ENCODE assay signal across 15 cellular contexts in the genomic region with DNA sequence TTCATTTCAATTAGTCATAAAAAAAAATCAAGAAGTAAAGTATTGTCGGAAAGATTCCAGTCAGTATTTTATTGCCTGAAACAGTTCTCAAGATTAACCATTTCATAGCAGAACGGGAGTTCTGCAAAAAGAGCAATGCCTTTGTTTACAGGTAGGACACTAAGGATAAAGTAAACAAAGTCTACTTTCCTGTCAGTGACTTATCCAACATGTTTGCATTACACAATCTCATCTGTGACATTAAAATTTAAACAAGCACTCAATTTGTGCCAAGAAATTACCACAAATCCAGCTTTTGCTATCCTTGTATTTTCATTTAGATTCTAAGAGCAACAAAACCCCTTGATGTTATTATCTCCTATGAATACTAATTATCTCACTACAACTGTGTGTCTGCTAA.
DNase-seq lines count a peak whose midpoint lies in the region; ATAC-seq and TF ChIP-seq lines count a peak whose summit lies in the region.
"Had no signal": no experiment of that assay in that cellular context is flagged by ENCODE, and none has a peak within 500 bp of the region (broad histone marks: within the 10 kb centered on the region; RNA-seq: fewer than 3 reads in every experiment).

No MANE protein-coding gene starts in this region.

- H3K9me3 ChIP-seq in hepatocyte (ENCODE audit: low read depth) = no peaks in the 10 kb centered on the region

- H3K4me1 Mint-ChIP-seq in HFFc6 (ENCODE audit: low read depth) = peaks cover 19% of the 10 kb centered on the region
- peaks cover 30% of the 10 kb centered on the region for H3K4me1 Mint-ChIP-seq in nephron
- H3K4me1 Mint-ChIP-seq: CD14-positive monocyte; CD4-positive, alpha-beta memory T cell; H9 had no signal

- H3K79me2 ChIP-seq in hepatocyte = no peaks in the 10 kb centered on the region

- H3K4me3 ChIP-seq in hepatocyte = no peak overlapping the region
- H3K4me3 ChIP-seq: BLaER1 had no signal

- H3K27ac Mint-ChIP-seq in HFFc6 (peak overlapping the region; percentile 9; the same call in 1 of the 2 replicates), nephron (peak overlapping the region; percentile 27 to 65 (median 40))
- H3K27ac Mint-ChIP-seq: CD14-positive monocyte; CD4-positive, alpha-beta memory T cell; H9 had no signal

- H3K4me1 ChIP-seq in hepatocyte (ENCODE audit: insufficient read depth) = peaks cover 13% of the 10 kb centered on the region
- H3K4me1 ChIP-seq: BLaER1 had no signal

- no peak overlapping the region for H2AFZ ChIP-seq in hepatocyte

- no peak overlapping the region for H3K27ac ChIP-seq in hepatocyte
- H3K27ac ChIP-seq: BLaER1 had no signal

- no peaks in the 10 kb centered on the region for H3K9me2 ChIP-seq in hepatocyte (replicated peaks; ENCODE audit: insufficient read depth)

- DNase-seq in HFFc6 (no peak), M059J (ENCODE audit: low read depth) (peak; percentile 44), hepatocyte (ENCODE audit: low spot score) (no peak), NCI-H1930 (lab: John Stamatoyannopoulos, UW) (no peak), NCI-H524 (lab: John Stamatoyannopoulos, UW) (no peak), putamen (ENCODE audit: low spot score) (no peak)
- DNase-seq: 8988T; CD4-positive, alpha-beta memory T cell; DMS79 treated with DMSO at 0.1 percent for 48 hours; GF-D8; H9 had no signal

- no peak for ATAC-seq in GM18505 (IDR thresholded peaks at IDR 0.05; ENCODE audit: unreplicated experiment)

- no peak for TF ChIP-seq CTCF in HFFc6 (IDR thresholded peaks at IDR 0.05)
- TF ChIP-seq CTCF in hepatocyte (IDR thresholded peaks at IDR 0.05; ENCODE audit: poor library complexity) = no peak
- no peak for TF ChIP-seq CTCF in nephron (IDR thresholded peaks at IDR 0.05; ENCODE audit: unreplicated experiment in 3 of 3)

- H3K36me3 Mint-ChIP-seq in HFFc6 (ENCODE audit: low read depth) (peaks cover 12% of the 10 kb centered on the region), nephron (ENCODE audit: low read depth) (no peaks in the 10 kb centered on the region)
- H3K36me3 Mint-ChIP-seq: CD14-positive monocyte; CD4-positive, alpha-beta memory T cell had no signal

- H4K20me1 ChIP-seq in hepatocyte (ENCODE audit: insufficient read depth, poor library complexity, severe bottlenecking) = no peaks in the 10 kb centered on the region
- H4K20me1 ChIP-seq: BLaER1 had no signal

- H3K4me3 Mint-ChIP-seq in HFFc6 (peak overlapping the region; percentile 38), nephron (no peak overlapping the region)
- H3K4me3 Mint-ChIP-seq: CD14-positive monocyte; CD4-positive, alpha-beta memory T cell; H9 had no signal

- TF ChIP-seq POLR2A in GM18505 (IDR thresholded peaks at IDR 0.05; ENCODE audit: borderline replicate concordance, extremely low read depth, insufficient read depth, insufficient read length) = no peak

- H3K36me3 ChIP-seq in hepatocyte (replicated peaks; ENCODE audit: insufficient read depth, low read depth) = no peaks in the 10 kb centered on the region
- H3K36me3 ChIP-seq: BLaER1 had no signal

- WGBS in hepatocyte (ENCODE audit: low lambda C conversion rate, missing lambda C conversion rate) = 8% methylated on average over 2 of the region's 2 CpGs

- peak overlapping the region; percentile 31 for H3K4me2 ChIP-seq in hepatocyte
- H3K4me2 ChIP-seq: BLaER1 had no signal

- H3K9me3 Mint-ChIP-seq in HFFc6 = peaks cover 12% of the 10 kb centered on the region
- H3K9me3 Mint-ChIP-seq in nephron = peaks cover 11% of the 10 kb centered on the region

- H3K27me3 Mint-ChIP-seq in HFFc6 (ENCODE audit: insufficient read depth) (no peaks in the 10 kb centered on the region), nephron (ENCODE audit: low read depth) (no peaks in the 10 kb centered on the region)

- no peaks in the 10 kb centered on the region for H3K27me3 ChIP-seq in hepatocyte
- H3K27me3 ChIP-seq: BLaER1 had no signal
